Comparison of ENCODE assay signal across 18 cellular contexts in genomic region chr12:111936869-111937268, GRCh38.
"Had no signal": no experiment of that assay in that cellular context is flagged by ENCODE, and none has a peak within 500 bp of the region (broad histone marks: within the 10 kb centered on the region; RNA-seq: fewer than 3 reads in every experiment).

No MANE protein-coding gene starts in this region.

- H3K27ac ChIP-seq: dorsolateral prefrontal cortex, WERI-Rb-1 had no signal

- H3K4me3 ChIP-seq: dorsolateral prefrontal cortex, esophagus squamous epithelium, transverse colon had no signal

- ATAC-seq: activated CD8-positive, alpha-beta T cell treated with anti-CD3 and anti-CD28 coated beads, Interleukin-2, amount 10 ng/mL, durations not matched to agents 7 days and 5 days; left lobe of liver had no signal

- H3K9me3 ChIP-seq: esophagus squamous epithelium, transverse colon had no signal

- H3K4me1 ChIP-seq: esophagus squamous epithelium, transverse colon had no signal

- H3K36me3 ChIP-seq: transverse colon, WERI-Rb-1 had no signal

- DNase-seq: activated CD4-positive, alpha-beta T cell treated with anti-CD3 and anti-CD28 coated beads for 1 hour; activated CD4-positive, alpha-beta T cell treated with anti-CD3 and anti-CD28 coated beads, Interleukin-2, amount 50 U/mL, for 1 hour; activated CD8-positive, alpha-beta T cell treated with anti-CD3 and anti-CD28 coated beads, Interleukin-2, amount 10 ng/mL, durations not matched to agents 7 days and 5 days; activated gamma-delta T cell treated with Interleukin-2 at 50 U/mL for 16 hours; activated T-cell treated with anti-CD3 and anti-CD28 coated beads, Interleukin-2, amount 50 U/mL, for 1 hour; anterior cingulate cortex; central memory CD4-positive, alpha-beta T cell; dorsolateral prefrontal cortex; esophagus squamous epithelium; kidney; occipital lobe; retina; stimulated activated CD4-positive, alpha-beta T cell treated with anti-CD3 and anti-CD28 coated beads, Interleukin-12 subunit alpha, Interleukin-12 subunit beta, amount 100 ng/mL, for 4 hours; stimulated activated CD4-positive, alpha-beta T cell treated with anti-CD3 and anti-CD28 coated beads, Interleukin-4, amount 100 ng/mL, for 4 hours; T-helper 1 cell; transverse colon; WERI-Rb-1 had no signal

- H3K27me3 ChIP-seq: dorsolateral prefrontal cortex, esophagus squamous epithelium, transverse colon had no signal
